In genomic region chr2:173086518-173087213, GRCh38 we compare ENCODE assay signal across 12 cellular contexts. TPM values are rescaled to one million over a fixed set of nuclear protein-coding genes. Genes with fewer than 3 reads are reported as not detected.
DNase-seq lines count a peak whose midpoint lies in the region; ATAC-seq and TF ChIP-seq lines count a peak whose summit lies in the region.
"Had no signal": no experiment of that assay in that cellular context is flagged by ENCODE, and none has a peak within 500 bp of the region (broad histone marks: within the 10 kb centered on the region; RNA-seq: fewer than 3 reads in every experiment).

No MANE protein-coding gene starts in this region.

- intact Hi-C loops in CD4-positive, alpha-beta memory T cell (cut with micrococcal nuclease): no loop called here

- peaks cover 31% of the 10 kb centered on the region for H3K36me3 Mint-ChIP-seq in HFFc6 (ENCODE audit: low read depth)
- H3K36me3 Mint-ChIP-seq in CD4-positive, alpha-beta memory T cell: no peaks in the 10 kb centered on the region
- H3K36me3 Mint-ChIP-seq: CD4-positive, CD25-positive, alpha-beta regulatory T cell; natural killer cell had no signal

- peak overlapping the region; percentile 73 for H3K27ac Mint-ChIP-seq in HFFc6
- no peak overlapping the region for H3K27ac Mint-ChIP-seq in CD4-positive, alpha-beta memory T cell
- H3K27ac Mint-ChIP-seq: activated T-helper 1 cell treated with anti-CD3 and anti-CD28 coated beads, Interleukin-12 subunit alpha, Interleukin-12 subunit beta, Interleukin-2, Interleukin-4 antibody, amounts not matched to agents 30 ng/mL and 10 ng/mL and 1 ng/mL, durations not matched to agents 14 hours and 24 hours and 36 hours; CD4-positive, CD25-positive, alpha-beta regulatory T cell; natural killer cell had no signal

- H3K4me3 ChIP-seq in epithelial cell of esophagus (ENCODE audit: low read length) (no peak overlapping the region), lung (no peak overlapping the region), thoracic aorta (peak overlapping the region; percentile 23)
- no peak overlapping the region for H3K4me3 ChIP-seq in CD4-positive, alpha-beta memory T cell (ENCODE audit: low read length in 2 of 2)
- H3K4me3 ChIP-seq: body of pancreas had no signal

- peaks cover 0 to 3% of the 10 kb centered on the region in 2 donors for H3K36me3 ChIP-seq in lung (ENCODE audit: control insufficient read depth in 2 of 2, insufficient read depth in 2 of 2, low read length in 2 of 2)
- no peaks in the 10 kb centered on the region for H3K36me3 ChIP-seq in thoracic aorta
- no peaks in the 10 kb centered on the region for H3K36me3 ChIP-seq in CD4-positive, alpha-beta memory T cell (ENCODE audit: insufficient read depth, low read length)

- TF ChIP-seq CTCF in HFFc6 (IDR thresholded peaks at IDR 0.05): no peak
- TF ChIP-seq CTCF in epithelial cell of esophagus (IDR thresholded peaks at IDR 0.05; ENCODE audit: insufficient read depth, low read depth, low read length, missing control alignments): no peak
- no peak for TF ChIP-seq CTCF in lung (IDR thresholded peaks at IDR 0.05; ENCODE audit: control extremely low read depth, extremely low read depth)
- no peak for TF ChIP-seq CTCF in thoracic aorta (IDR thresholded peaks at IDR 0.05)

- H3K9me3 ChIP-seq in lung (ENCODE audit: control insufficient read depth in 2 of 2, insufficient read depth in 1 of 2, low read length in 1 of 2): no peaks in the 10 kb centered on the region
- no peaks in the 10 kb centered on the region for H3K9me3 ChIP-seq in thoracic aorta
- H3K9me3 ChIP-seq in CD4-positive, alpha-beta memory T cell (ENCODE audit: control insufficient read depth in 1 of 2, low read length in 2 of 2): no peaks in the 10 kb centered on the region
- H3K9me3 ChIP-seq: body of pancreas had no signal

- H3K27me3 ChIP-seq in lung (ENCODE audit: control insufficient read depth, insufficient read depth): no peaks in the 10 kb centered on the region
- no peaks in the 10 kb centered on the region for H3K27me3 ChIP-seq in thoracic aorta (replicated peaks; ENCODE audit: insufficient read depth)
- no peaks in the 10 kb centered on the region for H3K27me3 ChIP-seq in CD4-positive, alpha-beta memory T cell (ENCODE audit: insufficient read depth, low read length)
- H3K27me3 ChIP-seq: body of pancreas had no signal

- H3K9me3 Mint-ChIP-seq in HFFc6: no peaks in the 10 kb centered on the region
- peaks cover 0 to 2% (median 0%) of the 10 kb centered on the region in 8 donors for H3K9me3 Mint-ChIP-seq in CD4-positive, alpha-beta memory T cell
- H3K9me3 Mint-ChIP-seq: activated T-helper 1 cell treated with anti-CD3 and anti-CD28 coated beads, Interleukin-12 subunit alpha, Interleukin-12 subunit beta, Interleukin-2, Interleukin-4 antibody, amounts not matched to agents 30 ng/mL and 10 ng/mL and 1 ng/mL, durations not matched to agents 14 hours and 24 hours and 36 hours; natural killer cell had no signal

- ATAC-seq in lung (ENCODE audit: insufficient read depth, low FRiP score) (peak; percentile 38), thoracic aorta (ENCODE audit: insufficient number of reproducible peaks, low FRiP score, low read depth) (no peak), HG03196 (IDR thresholded peaks at IDR 0.05; ENCODE audit: unreplicated experiment) (no peak)
- ATAC-seq: body of pancreas, natural killer cell had no signal

- H3K4me3 Mint-ChIP-seq in HFFc6: peak overlapping the region; percentile 7
- no peak overlapping the region for H3K4me3 Mint-ChIP-seq in CD4-positive, alpha-beta memory T cell
- H3K4me3 Mint-ChIP-seq: activated T-helper 1 cell treated with anti-CD3 and anti-CD28 coated beads, Interleukin-12 subunit alpha, Interleukin-12 subunit beta, Interleukin-2, Interleukin-4 antibody, amounts not matched to agents 30 ng/mL and 10 ng/mL and 1 ng/mL, durations not matched to agents 14 hours and 24 hours and 36 hours; CD4-positive, CD25-positive, alpha-beta regulatory T cell; natural killer cell had no signal

- 60 to 80% methylated on average over 2 of the region's 2 CpGs for WGBS in lung, 2 donors

- H3K27me3 Mint-ChIP-seq in HFFc6 (ENCODE audit: insufficient read depth): no peaks in the 10 kb centered on the region
- peaks cover 2 to 5% of the 10 kb centered on the region in 2 donors for H3K27me3 Mint-ChIP-seq in CD4-positive, alpha-beta memory T cell

- CTCF ChIA-PET in CD4-positive, alpha-beta memory T cell (lab: Charles Lee; ENCODE audit: partially characterized antibody): no interaction called here

- DNase-seq in HFFc6 (no peak), epithelial cell of esophagus (ENCODE audit: low read depth) (peak; percentile 58), lung (ENCODE audit: low spot score) (no peak), thoracic aorta (ENCODE audit: low spot score) (no peak), NCI-H526 treated with DMSO at 0.1 percent for 48 hours (lab: John Stamatoyannopoulos, UW) (no peak)
- DNase-seq in CD4-positive, alpha-beta memory T cell: no peak
- DNase-seq: activated CD4-positive, alpha-beta T cell treated with anti-CD3 and anti-CD28 coated beads for 4 hours; body of pancreas; CD4-positive, CD25-positive, alpha-beta regulatory T cell; natural killer cell had no signal

- peak overlapping the region; percentile 39 to 71 for H3K27ac ChIP-seq in lung (ENCODE audit: low read depth in 1 of 2, low read length in 1 of 2)
- H3K27ac ChIP-seq in thoracic aorta: peak overlapping the region; percentile 60 to 72
- no peak overlapping the region for H3K27ac ChIP-seq in CD4-positive, alpha-beta memory T cell (ENCODE audit: low read depth, low read length)
- H3K27ac ChIP-seq: body of pancreas had no signal

- POLR2A ChIA-PET in CD4-positive, alpha-beta memory T cell (lab: Charles Lee; ENCODE audit: partially characterized antibody): no interaction called here

- peaks cover 6 to 18% of the 10 kb centered on the region in 2 donors for H3K4me1 ChIP-seq in lung (ENCODE audit: control insufficient read depth in 2 of 2, insufficient read depth in 2 of 2, low read length in 2 of 2)
- H3K4me1 ChIP-seq in thoracic aorta (ENCODE audit: control insufficient read depth in 1 of 2, low read depth in 2 of 2): peaks cover 39 to 75% of the 10 kb centered on the region in 2 donors
- H3K4me1 ChIP-seq in CD4-positive, alpha-beta memory T cell (ENCODE audit: insufficient read depth, low read length): no peaks in the 10 kb centered on the region

- peaks cover 90% of the 10 kb centered on the region for H3K4me1 Mint-ChIP-seq in HFFc6 (ENCODE audit: low read depth)
- H3K4me1 Mint-ChIP-seq in CD4-positive, alpha-beta memory T cell: no peaks in the 10 kb centered on the region
- H3K4me1 Mint-ChIP-seq: CD4-positive, CD25-positive, alpha-beta regulatory T cell; natural killer cell had no signal

RNA-seq across cellular contexts. Expression of gene MAP3K20, which starts 11.0 kb away (rescaled TPM):
- 100 to 1,000 TPM; 126 to 150 (median 134) TPM for total RNA-seq in HFFc6 (2021; fragmentation: NEBNext Ultra II Directional; extraction: Animal tissue kit (Norgen Biotek cat#: 25700))
- total RNA-seq in lung (10 to 100 TPM; 39.7 to 71.6 TPM), thoracic aorta (10 to 100 TPM; 45.9 to 79.6 TPM)
- 10 to 100 TPM; 13.4 to 23.4 TPM for polyA plus RNA-seq in lung
- under 1 TPM; 0.78 to 0.87 TPM for total RNA-seq in CD4-positive, alpha-beta memory T cell
- 1 to 10 TPM in 1 of 2 donors, under 1 TPM in 1; 0.67 to 2.5 TPM for polyA plus RNA-seq in CD4-positive, alpha-beta memory T cell

Comparison
In these comparisons a context has a peak if more than half of its experiments do, and no peak if none do; other contexts are left out.
1. RNA of gene MAP3K20, which starts 11.0 kb away (total RNA-seq): 126 to 150 TPM in HFFc6, 45.9 to 79.6 TPM in thoracic aorta and 39.7 to 71.6 TPM in lung; 0.78 to 0.87 TPM in CD4-positive, alpha-beta memory T cell; every median in the first group is over 10 times any median in the second.